8 cellular contexts compared by ENCODE assay signal in genomic region chr19:16382775-16383543, GRCh38.
DNase-seq lines count a peak whose midpoint lies in the region; ATAC-seq and TF ChIP-seq lines count a peak whose summit lies in the region.

No MANE protein-coding gene starts in this region.

- H3K27me3 ChIP-seq in NT2/D1 (ENCODE audit: insufficient read depth, insufficient read length), result no peaks in the 10 kb centered on the region

- no peak overlapping the region for H3K9ac ChIP-seq in NT2/D1 (ENCODE audit: insufficient read length, low read depth)

- DNase-seq in AG10803 (ENCODE audit: low read depth), result peak; percentile 90
- peak; percentile 53 for DNase-seq in GOT3 (lab: John Stamatoyannopoulos, UW)
- peak; percentile 80 for DNase-seq in NT2/D1 (ENCODE audit: low read depth, low spot score)
- peak; percentile 82 for DNase-seq in activated CD8-positive, alpha-beta memory T cell treated with anti-CD3 and anti-CD28 coated beads, Interleukin-2, amount 50 U/mL, for 48 hours
- peak; percentile 95 for DNase-seq in epidermal melanocyte (ENCODE audit: insufficient read length, low spot score)
- DNase-seq in middle frontal gyrus (ENCODE audit: extremely low spot score, low spot score), result peak; percentile 70
- DNase-seq in stimulated activated CD8-positive, alpha-beta memory T cell treated with anti-CD3 and anti-CD28 coated beads, Interleukin-15, amount 100 ng/mL, for 24 hours (ENCODE audit: low read depth), result peak; percentile 47

- no peak overlapping the region for H3K4me3 ChIP-seq in AG10803 (ENCODE audit: low read length)
- no peak overlapping the region for H3K4me3 ChIP-seq in NT2/D1 (ENCODE audit: insufficient read length, low read depth)

- no peak for ATAC-seq in GM21619 (IDR thresholded peaks at IDR 0.05; ENCODE audit: unreplicated experiment)

- TF ChIP-seq CTCF in AG10803 (conservative IDR thresholded peaks at IDR 0.05; ENCODE audit: low read length), result peak; percentile 82

- no peaks in the 10 kb centered on the region for H3K4me1 ChIP-seq in NT2/D1 (ENCODE audit: insufficient read depth, insufficient read length)

- no peaks in the 10 kb centered on the region for H3K9me3 ChIP-seq in NT2/D1 (ENCODE audit: insufficient read depth, low read length)

- peaks cover 65% of the 10 kb centered on the region for H3K36me3 ChIP-seq in NT2/D1 (ENCODE audit: insufficient read depth, insufficient read length, low read length)
